Comparison of ENCODE assay signal across 8 cellular contexts in genomic region chr2:85887566-85888019, GRCh38.
DNase-seq lines count a peak whose midpoint lies in the region; ATAC-seq lines count a peak whose summit lies in the region.

No MANE protein-coding gene starts in this region.

- peak overlapping the region; percentile 99 for H3K27ac Mint-ChIP-seq in stimulated activated naive B cell treated with anti-CD40 and anti-IgM and Interleukin-4, amounts not matched to agents 10 μg/mL and 1 μg/mL and 100 μg/mL, for 72 hours

- H3K36me3 Mint-ChIP-seq in stimulated activated naive B cell treated with anti-CD40 and anti-IgM and Interleukin-4, amounts not matched to agents 10 μg/mL and 1 μg/mL and 100 μg/mL, for 72 hours, result peaks cover 34 to 47% of the 10 kb centered on the region in 2 donors

- H3K27me3 Mint-ChIP-seq in stimulated activated naive B cell treated with anti-CD40 and anti-IgM and Interleukin-4, amounts not matched to agents 10 μg/mL and 1 μg/mL and 100 μg/mL, for 72 hours, result no peaks in the 10 kb centered on the region

- H3K4me3 ChIP-seq in effector memory CD4-positive, alpha-beta T cell (ENCODE audit: insufficient read depth, low read depth, low read length, poor library complexity, severe bottlenecking), result peak overlapping the region; percentile 78

- H3K36me3 ChIP-seq in effector memory CD4-positive, alpha-beta T cell (ENCODE audit: control insufficient read depth, insufficient read depth, low read length), result no peaks in the 10 kb centered on the region

- DNase-seq in NCI-H1105 treated with DMSO at 0.1 percent for 48 hours (lab: John Stamatoyannopoulos, UW) (peak; percentile 40), NCI-H1105 (lab: John Stamatoyannopoulos, UW) (no peak), NCI-H526 (lab: John Stamatoyannopoulos, UW) (peak; percentile 31 to 58), midbrain (lab: John Stamatoyannopoulos, UW) (peak; percentile 85), GOT3 (lab: John Stamatoyannopoulos, UW) (no peak)
- DNase-seq in activated CD8-positive, alpha-beta memory T cell treated with anti-CD3 and anti-CD28 coated beads for 1 hour (ENCODE audit: extremely low read depth in 1 of 2, low read depth in 1 of 2), result peak; percentile 19 to 35
- DNase-seq in effector memory CD4-positive, alpha-beta T cell, result peak; percentile 9 to 29 (median 27)
- peak; percentile 60 for DNase-seq in stimulated activated naive B cell treated with anti-CD40 and anti-IgM and Interleukin-4, amounts not matched to agents 10 μg/mL and 1 μg/mL and 100 μg/mL, for 72 hours

- H3K27me3 ChIP-seq in effector memory CD4-positive, alpha-beta T cell (replicated peaks; ENCODE audit: control insufficient read depth, insufficient read depth, low read length, poor library complexity, severe bottlenecking), result no peaks in the 10 kb centered on the region

- H3K4me1 ChIP-seq in effector memory CD4-positive, alpha-beta T cell (ENCODE audit: control insufficient read depth, insufficient read depth, low read length, poor library complexity, severe bottlenecking), result peaks cover 27% of the 10 kb centered on the region

- peak; percentile 59 for ATAC-seq in stimulated activated naive B cell treated with anti-CD40 and anti-IgM and Interleukin-4, amounts not matched to agents 10 μg/mL and 1 μg/mL and 100 μg/mL, for 72 hours (replicated peaks)

- peak overlapping the region; percentile 91 to 93 for H3K4me3 Mint-ChIP-seq in stimulated activated naive B cell treated with anti-CD40 and anti-IgM and Interleukin-4, amounts not matched to agents 10 μg/mL and 1 μg/mL and 100 μg/mL, for 72 hours

- no peaks in the 10 kb centered on the region for H3K9me3 ChIP-seq in effector memory CD4-positive, alpha-beta T cell (ENCODE audit: control insufficient read depth, low read length)

- H3K27ac ChIP-seq in effector memory CD4-positive, alpha-beta T cell (ENCODE audit: insufficient read depth, low read length, poor library complexity, severe bottlenecking), result peak overlapping the region; percentile 55

- H3K9me3 Mint-ChIP-seq in stimulated activated naive B cell treated with anti-CD40 and anti-IgM and Interleukin-4, amounts not matched to agents 10 μg/mL and 1 μg/mL and 100 μg/mL, for 72 hours, result peaks cover 0 to 13% of the 10 kb centered on the region in 2 donors

- H3K4me1 Mint-ChIP-seq in stimulated activated naive B cell treated with anti-CD40 and anti-IgM and Interleukin-4, amounts not matched to agents 10 μg/mL and 1 μg/mL and 100 μg/mL, for 72 hours, result peaks cover 52 to 78% of the 10 kb centered on the region in 2 donors

Comparison
In these comparisons a context has a peak if more than half of its experiments do, and no peak if none do; other contexts are left out.
1. DNase-seq: peak in NCI-H1105 treated with DMSO at 0.1 percent for 48 hours (single experiment), NCI-H526 (2 of 2), activated CD8-positive, alpha-beta memory T cell treated with anti-CD3 and anti-CD28 coated beads for 1 hour (2 of 2), effector memory CD4-positive, alpha-beta T cell (3 of 3), midbrain (single experiment) and stimulated activated naive B cell treated with anti-CD40 and anti-IgM and Interleukin-4, amounts not matched to agents 10 μg/mL and 1 μg/mL and 100 μg/mL, for 72 hours (single experiment); none in NCI-H1105 (single experiment) and GOT3 (single experiment).